In the genomic region with DNA sequence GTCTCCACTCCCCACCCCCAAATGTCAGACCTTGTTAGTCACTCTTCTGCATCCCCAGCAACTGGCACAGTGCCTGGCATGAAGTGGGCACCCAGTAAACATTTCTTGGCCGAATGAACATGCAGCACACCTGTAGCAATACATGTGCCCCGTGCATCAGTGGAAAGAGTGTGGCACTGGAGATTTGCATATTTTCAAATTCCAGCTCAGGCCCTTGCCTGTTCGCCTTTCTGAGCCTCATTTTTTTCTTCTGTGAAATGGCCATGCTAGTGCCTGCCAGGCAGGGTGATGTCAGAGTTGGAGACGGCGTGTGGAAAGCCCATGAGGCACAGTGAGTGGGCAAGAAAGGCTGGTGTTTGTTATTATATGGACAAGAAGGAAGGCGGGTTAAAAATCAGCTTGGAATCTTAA, we compare ENCODE assay signal across 11 cellular contexts. TPM values are rescaled to one million over a fixed set of nuclear protein-coding genes. Genes with fewer than 3 reads are reported as not detected.
DNase-seq lines count a peak whose midpoint lies in the region; ATAC-seq and TF ChIP-seq lines count a peak whose summit lies in the region.
"Had no signal": no experiment of that assay in that cellular context is flagged by ENCODE, and none has a peak within 500 bp of the region (broad histone marks: within the 10 kb centered on the region; RNA-seq: fewer than 3 reads in every experiment).

No MANE protein-coding gene starts in this region.

- no peak for ATAC-seq in activated CD8-positive, alpha-beta T cell treated with anti-CD3 and anti-CD28 coated beads for 36 hours

- H4K20me1 ChIP-seq in neural progenitor cell (ENCODE audit: low read depth): peaks cover 3% of the 10 kb centered on the region

- H3K27me3 ChIP-seq in neural progenitor cell: no peaks in the 10 kb centered on the region

- intact Hi-C loops in activated CD8-positive, alpha-beta T cell treated with anti-CD3 and anti-CD28 coated beads for 36 hours (cut with micrococcal nuclease): no loop called here
- intact Hi-C loops in lower leg skin (cut with DNase I; ENCODE audit: low total_unique reads): no loop called here

- peaks cover 7% of the 10 kb centered on the region for H3F3A ChIP-seq in neural progenitor cell (ENCODE audit: low read depth)

- H3K27ac ChIP-seq in neural progenitor cell: no peak overlapping the region
- H3K27ac ChIP-seq: parathyroid adenoma had no signal

- 74 to 79% methylated on average over 6 of the region's 6 CpGs for WGBS in lower leg skin, 2 donors

- no peak overlapping the region for H3K9ac ChIP-seq in neural progenitor cell
- H3K9ac ChIP-seq: parathyroid adenoma had no signal

- no peak overlapping the region for H3K4me3 Mint-ChIP-seq in activated CD8-positive, alpha-beta T cell treated with anti-CD3 and anti-CD28 coated beads for 36 hours
- peak overlapping the region; percentile 19 for H3K4me3 Mint-ChIP-seq in neural progenitor cell

- H3K9me3 Mint-ChIP-seq in activated CD8-positive, alpha-beta T cell treated with anti-CD3 and anti-CD28 coated beads for 36 hours: no peaks in the 10 kb centered on the region
- no peaks in the 10 kb centered on the region for H3K9me3 Mint-ChIP-seq in neural progenitor cell

- TF ChIP-seq CTCF in activated CD8-positive, alpha-beta T cell treated with anti-CD3 and anti-CD28 coated beads for 36 hours (IDR thresholded peaks at IDR 0.05): no peak
- no peak for TF ChIP-seq CTCF in neural progenitor cell (IDR thresholded peaks at IDR 0.05)
- no peak for TF ChIP-seq CTCF in lower leg skin (IDR thresholded peaks at IDR 0.05)

- POLR2A ChIA-PET in activated CD8-positive, alpha-beta T cell treated with anti-CD3 and anti-CD28 coated beads for 36 hours (lab: Charles Lee): interaction anchor here (0.7 kb wide), 1 partner anchor 19 kb away, joined by 3 read pairs; no protein-coding TSS in a partner anchor

- H3K4me3 ChIP-seq in neural progenitor cell (no peak overlapping the region), lower leg skin (ENCODE audit: low read depth, poor library complexity, severe bottlenecking) (no peak overlapping the region)

- no peaks in the 10 kb centered on the region for H3K79me2 ChIP-seq in neural progenitor cell (ENCODE audit: low read depth)
- H3K79me2 ChIP-seq: parathyroid adenoma had no signal

- peak overlapping the region; percentile 77 for H3K27ac Mint-ChIP-seq in activated CD8-positive, alpha-beta T cell treated with anti-CD3 and anti-CD28 coated beads for 36 hours
- peak overlapping the region; percentile 46 for H3K27ac Mint-ChIP-seq in neural progenitor cell

- no peak overlapping the region for H2AFZ ChIP-seq in neural progenitor cell (replicated peaks)
- H2AFZ ChIP-seq: parathyroid adenoma had no signal

- peak overlapping the region; percentile 55 for H3K4me2 ChIP-seq in neural progenitor cell

- CTCF ChIA-PET in activated CD8-positive, alpha-beta T cell treated with anti-CD3 and anti-CD28 coated beads for 36 hours (lab: Charles Lee): interaction anchor here (2.7 to 3.6 kb wide), 2 partner anchors 13 to 47 kb away, joined by 10 to 12 read pairs; no protein-coding TSS in a partner anchor

- H3K36me3 ChIP-seq in neural progenitor cell: no peaks in the 10 kb centered on the region

- H3K4me1 ChIP-seq in neural progenitor cell: peaks cover 52% of the 10 kb centered on the region
- H3K4me1 ChIP-seq: parathyroid adenoma had no signal

- no peak for TF ChIP-seq POLR2A in lower leg skin (IDR thresholded peaks at IDR 0.05)

- peaks cover 90% of the 10 kb centered on the region for H3K4me1 Mint-ChIP-seq in activated CD8-positive, alpha-beta T cell treated with anti-CD3 and anti-CD28 coated beads for 36 hours (ENCODE audit: low read depth)
- peaks cover 54% of the 10 kb centered on the region for H3K4me1 Mint-ChIP-seq in neural progenitor cell

- H3K27me3 Mint-ChIP-seq in activated CD8-positive, alpha-beta T cell treated with anti-CD3 and anti-CD28 coated beads for 36 hours: no peaks in the 10 kb centered on the region
- no peaks in the 10 kb centered on the region for H3K27me3 Mint-ChIP-seq in neural progenitor cell (ENCODE audit: insufficient read depth, low read depth)

- no peaks in the 10 kb centered on the region for H3K9me3 ChIP-seq in neural progenitor cell (ENCODE audit: low read depth)

- peaks cover 80% of the 10 kb centered on the region for H3K36me3 Mint-ChIP-seq in activated CD8-positive, alpha-beta T cell treated with anti-CD3 and anti-CD28 coated beads for 36 hours (ENCODE audit: low read depth)
- H3K36me3 Mint-ChIP-seq in neural progenitor cell: peaks cover 26% of the 10 kb centered on the region

- peak; percentile 24 for DNase-seq in DMS153 treated with DMSO at 0.1 percent for 48 hours (lab: John Stamatoyannopoulos, UW; ENCODE audit: unreplicated experiment)
- peak; percentile 65 for DNase-seq in NCI-H1092 (lab: John Stamatoyannopoulos, UW)
- DNase-seq in activated CD8-positive, alpha-beta T cell treated with anti-CD3 and anti-CD28 coated beads for 36 hours: no peak
- DNase-seq in neural progenitor cell (ENCODE audit: low spot score): no peak
- DNase-seq in pons (ENCODE audit: low spot score): no peak
- no peak for DNase-seq in lower leg skin (ENCODE audit: low spot score in 2 of 2)
- DNase-seq in cerebellum (ENCODE audit: low spot score): no peak
- DNase-seq: NCI-H2171; SIG-M5; stimulated activated CD4-positive, alpha-beta T cell treated with anti-CD3 and anti-CD28 coated beads, Interleukin-1b, Interleukin-23, amount 100 ng/mL, for 48 hours had no signal

RNA-seq across cellular contexts. Expression of a gene that starts 38.7 kb away (rescaled TPM):
- total RNA-seq in activated CD8-positive, alpha-beta T cell treated with anti-CD3 and anti-CD28 coated beads for 36 hours: 100 to 1,000 TPM; 289 to 319 TPM
- total RNA-seq in neural progenitor cell (ENCODE audit: low replicate concordance) (8.8 and 16.2 TPM in 2 replicates), lower leg skin (10 to 100 TPM; 47.1 to 95.4 (median 76.6) TPM), cerebellum (6.4 TPM)

Comparison
In these comparisons a context has a peak if more than half of its experiments do, and no peak if none do; other contexts are left out.
1. DNase-seq: peak in DMS153 treated with DMSO at 0.1 percent for 48 hours (single experiment) and NCI-H1092 (single experiment); none in activated CD8-positive, alpha-beta T cell treated with anti-CD3 and anti-CD28 coated beads for 36 hours (single experiment), neural progenitor cell (single experiment), pons (single experiment), lower leg skin (0 of 2) and cerebellum (single experiment).